Comparison of ENCODE assay signal across 20 cellular contexts in the genomic region with DNA sequence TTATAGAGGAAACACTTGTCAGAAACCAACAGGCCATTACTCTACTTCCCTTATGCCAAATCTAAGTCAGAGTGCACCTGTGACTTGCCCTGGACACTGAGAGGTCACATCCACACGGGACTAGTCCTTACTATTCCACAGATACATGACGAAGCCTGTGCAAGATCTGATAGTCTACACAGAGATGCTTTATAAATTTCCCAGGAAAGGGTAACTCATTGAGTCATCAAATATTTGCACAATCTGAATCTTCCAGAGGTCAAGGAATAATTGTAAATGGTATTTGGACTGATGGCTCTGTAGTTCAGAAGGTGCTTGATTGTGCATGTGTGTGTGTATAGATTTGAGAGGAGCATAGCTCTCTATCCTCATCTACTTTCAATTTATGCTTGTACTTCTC.
"Had no signal": no experiment of that assay in that cellular context is flagged by ENCODE, and none has a peak within 500 bp of the region (broad histone marks: within the 10 kb centered on the region; RNA-seq: fewer than 3 reads in every experiment).

No MANE protein-coding gene starts in this region.

- H3K27me3 ChIP-seq: breast epithelium, pancreas, sigmoid colon, stomach, testis, upper lobe of right lung had no signal

- H3K36me3 ChIP-seq: breast epithelium, pancreas, sigmoid colon, stomach, upper lobe of right lung had no signal

- H3K9me3 ChIP-seq: breast epithelium, mucosa of descending colon, pancreas, sigmoid colon, stomach, testis, upper lobe of right lung had no signal

- DNase-seq: activated B cell treated with CpG ODN at 0.5 μM for 24 hours; activated CD4-positive, alpha-beta T cell treated with anti-CD3 and anti-CD28 coated beads, Interleukin-2, amount 10 ng/mL, durations not matched to agents 24 days and 14 days; activated CD8-positive, alpha-beta memory T cell treated with anti-CD3 and anti-CD28 coated beads, Interleukin-2, amount 50 U/mL, for 48 hours; activated CD8-positive, alpha-beta T cell treated with anti-CD3 and anti-CD28 coated beads, Interleukin-2, amount 10 ng/mL, durations not matched to agents 7 days and 5 days; activated gamma-delta T cell; activated T-cell treated with anti-CD3 and anti-CD28 coated beads, Interleukin-2, amount 50 U/mL, for 72 hours; aorta; effector memory CD8-positive, alpha-beta T cell; mammary epithelial cell; mucosa of descending colon; naive thymus-derived CD4-positive, alpha-beta T cell; pancreas; sigmoid colon; stimulated activated CD4-positive, alpha-beta T cell treated with anti-CD3 and anti-CD28 coated beads, Interleukin-1b, Interleukin-23, amount 100 ng/mL, for 48 hours; stomach; testis; upper lobe of right lung had no signal

- ATAC-seq: activated CD8-positive, alpha-beta T cell treated with anti-CD3 and anti-CD28 coated beads, Interleukin-2, amount 10 ng/mL, durations not matched to agents 7 days and 5 days; activated T-cell treated with anti-CD3 and anti-CD28 coated beads, Interleukin-2, amount 50 U/mL, for 72 hours; effector memory CD8-positive, alpha-beta T cell; left lobe of liver; mucosa of descending colon; naive thymus-derived CD4-positive, alpha-beta T cell; pancreas; upper lobe of right lung had no signal

- H3K27ac ChIP-seq: breast epithelium, epithelial cell of prostate, pancreas, sigmoid colon, stomach, testis, upper lobe of right lung had no signal

- H3K4me1 ChIP-seq: pancreas, testis, upper lobe of right lung had no signal

- H3K4me3 ChIP-seq: breast epithelium, mucosa of descending colon, pancreas, sigmoid colon, stomach, testis, upper lobe of right lung had no signal
